ENCODE assay signal across 29 cellular contexts in genomic region chr21:27721675-27722074, GRCh38.
"Had no signal": no experiment of that assay in that cellular context is flagged by ENCODE, and none has a peak within 500 bp of the region (broad histone marks: within the 10 kb centered on the region; RNA-seq: fewer than 3 reads in every experiment).

No MANE protein-coding gene starts in this region.

- H3K36me3 Mint-ChIP-seq: activated naive CD4-positive, alpha-beta T cell treated with anti-CD3 and anti-CD28 coated beads, Interleukin-2, amount 50 U/mL, for 24 hours; naive B cell had no signal

- H3K27ac ChIP-seq: gastrocnemius medialis, lower lobe of right lung, neutrophil, right lobe of liver, thoracic aorta, upper lobe of left lung had no signal

- DNase-seq: activated CD4-positive, alpha-beta memory T cell treated with anti-CD3 and anti-CD28 coated beads, Interleukin-2, amount 10 ng/mL, durations not matched to agents 7 days and 5 days; activated CD4-positive, alpha-beta T cell treated with anti-CD3 and anti-CD28 coated beads for 1 hour; activated CD4-positive, alpha-beta T cell treated with anti-CD3 and anti-CD28 coated beads, Interleukin-2, amount 10 ng/mL, durations not matched to agents 7 days and 5 days; activated naive CD8-positive, alpha-beta T cell treated with anti-CD3 and anti-CD28 coated beads, Interleukin-2, amount 50 U/mL, for 24 hours; activated T-cell treated with anti-CD3 and anti-CD28 coated beads, Interleukin-2, amount 50 U/mL, for 48 hours; amygdala; dermis blood vessel endothelial cell; effector CD4-positive, alpha-beta T cell; erythroblast; gastrocnemius medialis; glutamatergic neuron; kidney; lower lobe of right lung; naive B cell; nephron progenitor cell; right lobe of liver; stimulated activated CD4-positive, alpha-beta T cell treated with anti-CD3 and anti-CD28 coated beads, Interleukin-12 subunit alpha, Interleukin-12 subunit beta, amount 100 ng/mL, for 4 hours; stimulated activated CD4-positive, alpha-beta T cell treated with anti-CD3 and anti-CD28 coated beads, Interleukin-4, amount 100 ng/mL, for 1 hour; T-helper 2 cell; upper lobe of left lung had no signal

- H3K36me3 ChIP-seq: gastrocnemius medialis, lower lobe of right lung, neutrophil, right lobe of liver, thoracic aorta, upper lobe of left lung had no signal

- H3K4me3 Mint-ChIP-seq: activated CD4-positive, alpha-beta memory T cell treated with anti-CD3 and anti-CD28 coated beads, Interleukin-2, amount 10 ng/mL, durations not matched to agents 7 days and 5 days; activated CD4-positive, alpha-beta T cell treated with anti-CD3 and anti-CD28 coated beads, Interleukin-2, amount 10 ng/mL, durations not matched to agents 7 days and 5 days; activated naive CD4-positive, alpha-beta T cell treated with anti-CD3 and anti-CD28 coated beads, Interleukin-2, amount 50 U/mL, for 24 hours; activated naive CD8-positive, alpha-beta T cell treated with anti-CD3 and anti-CD28 coated beads, Interleukin-2, amount 50 U/mL, for 24 hours; central memory CD8-positive, alpha-beta T cell; nephron progenitor cell; stimulated activated naive CD8-positive, alpha-beta T cell treated with anti-CD3 and anti-CD28 coated beads, Interleukin-15, Interleukin-2, amounts not matched to agents 100 ng/mL and 50 ng/mL, for 24 hours; WTC11 had no signal

- H3K4me1 Mint-ChIP-seq: activated CD4-positive, alpha-beta memory T cell treated with anti-CD3 and anti-CD28 coated beads, Interleukin-2, amount 10 ng/mL, durations not matched to agents 7 days and 5 days; activated CD4-positive, alpha-beta T cell treated with anti-CD3 and anti-CD28 coated beads, Interleukin-2, amount 10 ng/mL, durations not matched to agents 7 days and 5 days; activated naive CD4-positive, alpha-beta T cell treated with anti-CD3 and anti-CD28 coated beads, Interleukin-2, amount 50 U/mL, for 24 hours; activated naive CD8-positive, alpha-beta T cell treated with anti-CD3 and anti-CD28 coated beads, Interleukin-2, amount 50 U/mL, for 24 hours; central memory CD8-positive, alpha-beta T cell; naive B cell had no signal

- ATAC-seq: activated naive CD8-positive, alpha-beta T cell treated with anti-CD3 and anti-CD28 coated beads, Interleukin-2, amount 50 U/mL, for 24 hours; gastrocnemius medialis; left lobe of liver had no signal

- H3K4me1 ChIP-seq: gastrocnemius medialis, lower lobe of right lung, right lobe of liver had no signal

- H3K4me3 ChIP-seq: gastrocnemius medialis, lower lobe of right lung, right lobe of liver, thoracic aorta, upper lobe of left lung had no signal

- H3K27me3 Mint-ChIP-seq: activated CD4-positive, alpha-beta memory T cell treated with anti-CD3 and anti-CD28 coated beads, Interleukin-2, amount 10 ng/mL, durations not matched to agents 7 days and 5 days; activated CD4-positive, alpha-beta T cell treated with anti-CD3 and anti-CD28 coated beads, Interleukin-2, amount 10 ng/mL, durations not matched to agents 7 days and 5 days; activated naive CD4-positive, alpha-beta T cell treated with anti-CD3 and anti-CD28 coated beads, Interleukin-2, amount 50 U/mL, for 24 hours; activated naive CD8-positive, alpha-beta T cell treated with anti-CD3 and anti-CD28 coated beads, Interleukin-2, amount 50 U/mL, for 24 hours; central memory CD8-positive, alpha-beta T cell; naive B cell; progenitor cell of endocrine pancreas; stimulated activated naive CD8-positive, alpha-beta T cell treated with anti-CD3 and anti-CD28 coated beads, Interleukin-15, Interleukin-2, amounts not matched to agents 100 ng/mL and 50 ng/mL, for 24 hours had no signal

- H3K27ac Mint-ChIP-seq: activated CD4-positive, alpha-beta memory T cell treated with anti-CD3 and anti-CD28 coated beads, Interleukin-2, amount 10 ng/mL, durations not matched to agents 7 days and 5 days; activated CD4-positive, alpha-beta T cell treated with anti-CD3 and anti-CD28 coated beads, Interleukin-2, amount 10 ng/mL, durations not matched to agents 7 days and 5 days; activated naive CD4-positive, alpha-beta T cell treated with anti-CD3 and anti-CD28 coated beads, Interleukin-2, amount 50 U/mL, for 24 hours; activated naive CD8-positive, alpha-beta T cell treated with anti-CD3 and anti-CD28 coated beads, Interleukin-2, amount 50 U/mL, for 24 hours; activated T-helper 2 cell treated with anti-CD3 and anti-CD28 coated beads, Interferon-gamma antibody, Interleukin-2, Interleukin-4, amounts not matched to agents 10 μg/mL and 5 μg/mL and 100 μg/mL, durations not matched to agents 14 hours and 24 hours and 36 hours; naive B cell; nephron progenitor cell; progenitor cell of endocrine pancreas; stimulated activated naive CD8-positive, alpha-beta T cell treated with anti-CD3 and anti-CD28 coated beads, Interleukin-15, Interleukin-2, amounts not matched to agents 100 ng/mL and 50 ng/mL, for 24 hours; WTC11 had no signal

- H3K9me3 ChIP-seq: gastrocnemius medialis, lower lobe of right lung, neutrophil, right lobe of liver, thoracic aorta, upper lobe of left lung had no signal

- H3K27me3 ChIP-seq: gastrocnemius medialis, neutrophil, right lobe of liver, upper lobe of left lung had no signal
